ENCODE assay signal across 11 cellular contexts in genomic region chr6:149734915-149735314, GRCh38.
"Had no signal": no experiment of that assay in that cellular context is flagged by ENCODE, and none has a peak within 500 bp of the region (broad histone marks: within the 10 kb centered on the region; RNA-seq: fewer than 3 reads in every experiment).

No MANE protein-coding gene starts in this region.

- H3K4me1 Mint-ChIP-seq: GM23338, H9 had no signal

- H3K9me3 Mint-ChIP-seq: GM23338, H9, HFFc6 had no signal

- H3K4me3 ChIP-seq: GM23338 had no signal

- H2AFZ ChIP-seq: GM23338 had no signal

- H3K9ac ChIP-seq: KMS-11 had no signal

- FAIRE-seq: H1, H54, HTR-8/SVneo had no signal

- ATAC-seq: GM23338 had no signal

- H3K27ac ChIP-seq: KMS-11 had no signal

- H3K4me2 ChIP-seq: GM23338, KMS-11 had no signal

- DNase-seq: H9, HCEC 1CT, HFFc6, IMR-90, Karpas-422, KBM-7 had no signal

- H3K4me3 Mint-ChIP-seq: GM23338, H9, HFFc6 had no signal

- H3K27ac Mint-ChIP-seq: GM23338, H9, HFFc6 had no signal
